ENCODE assay signal across 8 cellular contexts in the genomic region with DNA sequence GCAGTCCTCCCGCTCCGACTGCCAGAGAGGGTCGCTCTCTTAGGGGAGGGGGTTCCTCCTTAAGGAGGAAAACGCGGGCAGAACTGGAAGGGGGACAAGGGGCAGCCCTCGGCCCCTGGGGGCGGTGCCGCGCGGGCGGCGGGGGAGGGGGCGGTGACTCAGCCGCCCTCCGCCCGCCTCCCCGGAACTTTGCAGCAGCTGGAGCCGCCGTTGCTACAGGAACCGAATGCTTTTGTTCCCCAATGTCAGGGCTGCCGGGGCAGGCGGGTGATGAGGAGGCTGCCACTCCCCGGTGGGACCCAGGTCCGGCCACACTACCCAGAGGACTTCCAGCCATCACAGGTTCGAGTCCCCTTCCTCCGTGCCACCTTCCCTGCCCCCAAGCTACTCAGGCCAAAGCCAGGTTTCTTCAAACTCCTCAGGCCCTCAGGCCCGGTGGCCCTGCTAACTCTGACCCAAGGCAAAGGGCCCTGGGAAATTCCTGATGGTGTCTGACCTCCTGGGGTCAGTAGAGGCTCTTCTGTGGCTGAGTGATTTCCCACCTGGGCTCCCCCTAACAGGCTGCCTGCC. TPM values are rescaled to one million over a fixed set of nuclear protein-coding genes. Genes with fewer than 3 reads are reported as not detected.
DNase-seq lines count a peak whose midpoint lies in the region; ATAC-seq and TF ChIP-seq lines count a peak whose summit lies in the region.

No MANE protein-coding gene starts in this region.

- peaks cover 32% of the 10 kb centered on the region for H3K4me1 Mint-ChIP-seq in activated B cell treated with CpG ODN at 0.5 μM for 24 hours

- H3K27me3 ChIP-seq in DND-41 (ENCODE audit: insufficient read depth, low read length, poor library complexity) (peaks cover 38% of the 10 kb centered on the region), kidney epithelial cell (ENCODE audit: control insufficient read depth, insufficient read depth, low read length) (peaks cover 8% of the 10 kb centered on the region)

- DNase-seq in DND-41 (peak; percentile 66), NCI-H1092 (lab: John Stamatoyannopoulos, UW) (peak; percentile 7), activated B cell treated with CpG ODN at 0.5 μM for 24 hours (peak; percentile 70), caudate nucleus (lab: John Stamatoyannopoulos, UW) (peak in 33 of 61 donors; percentile 19 to 83 (median 47)), kidney epithelial cell (ENCODE audit: low read depth) (peak; percentile 47), HPDE6-E6E7 (ENCODE audit: extremely low spot score) (no peak), NCI-H446 treated with DMSO at 0.1 percent for 48 hours (lab: John Stamatoyannopoulos, UW) (no peak)
- peak; percentile 53 to 58 for DNase-seq in stimulated activated CD4-positive, alpha-beta T cell treated with anti-CD3 and anti-CD28 coated beads, Interleukin-1b, Interleukin-23, amount 100 ng/mL, for 4 hours (ENCODE audit: low read depth in 2 of 2)

- CTCF ChIA-PET in activated B cell treated with CpG ODN at 0.5 μM for 24 hours (lab: Charles Lee): interaction anchor here (0.6 to 4.7 kb wide), 7 partner anchors 10 to 195 kb away, joined by 3 to 68 read pairs (median 3); no protein-coding TSS in a partner anchor

- ATAC-seq in DND-41 (ENCODE audit: insufficient read depth, low read depth) (peak; percentile 52), activated B cell treated with CpG ODN at 0.5 μM for 24 hours (ENCODE audit: low read depth) (peak; percentile 70)

- no peak overlapping the region for H3K27ac Mint-ChIP-seq in activated B cell treated with CpG ODN at 0.5 μM for 24 hours

- peak overlapping the region; percentile 77 for H3K4me3 Mint-ChIP-seq in activated B cell treated with CpG ODN at 0.5 μM for 24 hours

- peak overlapping the region; percentile 68 for H2AFZ ChIP-seq in DND-41 (ENCODE audit: low read depth, low read length)

- H3K4me1 ChIP-seq in DND-41 (ENCODE audit: insufficient read depth, low read length): peaks cover 46% of the 10 kb centered on the region

- no peaks in the 10 kb centered on the region for H3K9me3 Mint-ChIP-seq in activated B cell treated with CpG ODN at 0.5 μM for 24 hours

- intact Hi-C loops in activated B cell treated with CpG ODN at 0.5 μM for 24 hours (cut with micrococcal nuclease): loop anchor here (1.0 to 5.0 kb wide), 3 partner anchors 16 to 176 kb away; a partner anchor contains a TSS

- TF ChIP-seq CTCF in DND-41 (IDR thresholded peaks at IDR 0.05; ENCODE audit: borderline replicate concordance, extremely low read depth, low read length, poor library complexity, severe bottlenecking) (no peak), activated B cell treated with CpG ODN at 0.5 μM for 24 hours (IDR thresholded peaks at IDR 0.05) (no peak), kidney epithelial cell (IDR thresholded peaks at IDR 0.05; ENCODE audit: insufficient read depth, low read length, poor library complexity, severe bottlenecking) (no peak)

- H3K27me3 Mint-ChIP-seq in activated B cell treated with CpG ODN at 0.5 μM for 24 hours: peaks cover 3% of the 10 kb centered on the region

- H3K36me3 ChIP-seq in DND-41 (ENCODE audit: insufficient read depth, low read length): no peaks in the 10 kb centered on the region; the same call in 1 of the 2 replicates
- no peaks in the 10 kb centered on the region for H3K36me3 ChIP-seq in kidney epithelial cell (ENCODE audit: control insufficient read depth, insufficient read depth, low read length)

- POLR2A ChIA-PET in activated B cell treated with CpG ODN at 0.5 μM for 24 hours (lab: Charles Lee): interaction anchor here (0.7 to 4.3 kb wide), 6 partner anchors 8 to 288 kb away, joined by 4 to 41 read pairs (median 6); no protein-coding TSS in a partner anchor

- no peak overlapping the region for H3K27ac ChIP-seq in DND-41 (ENCODE audit: low read length)
- peak overlapping the region; percentile 59 for H3K27ac ChIP-seq in caudate nucleus (ENCODE audit: low read depth, low read length)

- H3K79me2 ChIP-seq in DND-41 (ENCODE audit: insufficient read depth, low read length): peaks cover 4% of the 10 kb centered on the region

- no peaks in the 10 kb centered on the region for H3K36me3 Mint-ChIP-seq in activated B cell treated with CpG ODN at 0.5 μM for 24 hours (ENCODE audit: low read depth)

- H4K20me1 ChIP-seq in DND-41 (ENCODE audit: insufficient read depth, low read length): peaks cover 51% of the 10 kb centered on the region

- no peaks in the 10 kb centered on the region for H3K9me3 ChIP-seq in DND-41 (ENCODE audit: insufficient read depth, low read length, severe bottlenecking)

- peak overlapping the region; percentile 41; the same call in 1 of the 2 replicates for H3K9ac ChIP-seq in DND-41 (ENCODE audit: low read depth, low read length)

- H3K4me3 ChIP-seq in DND-41 (ENCODE audit: low read depth in 1 of 2, low read length in 2 of 2) (peak overlapping the region; percentile 23 to 63; a peak in 3 of 4 replicates), kidney epithelial cell (ENCODE audit: low read depth, low read length) (peak overlapping the region; percentile 53)

- H3K4me2 ChIP-seq in DND-41 (ENCODE audit: insufficient read depth, low read length): peak overlapping the region; percentile 87

RNA-seq across cellular contexts. Expression of a gene that starts 3.2 kb away (rescaled TPM):
- total RNA-seq in activated B cell treated with CpG ODN at 0.5 μM for 24 hours (6.3 and 6.5 TPM in 2 replicates), kidney epithelial cell (1.5 and 2.6 TPM in 2 replicates)

RNA-seq across cellular contexts. Expression of a gene that starts 54.8 kb away (rescaled TPM):
- total RNA-seq in activated B cell treated with CpG ODN at 0.5 μM for 24 hours (not detected in 2 replicates), kidney epithelial cell (29.4 and 31.8 TPM in 2 replicates)

RNA-seq across cellular contexts. Expression of a gene that starts 57.2 kb away (rescaled TPM):
- total RNA-seq in activated B cell treated with CpG ODN at 0.5 μM for 24 hours (0.17 and 0.31 TPM in 2 replicates), kidney epithelial cell (9.2 and 10.8 TPM in 2 replicates)

Comparison
In these comparisons a context has a peak if more than half of its experiments do, and no peak if none do; other contexts are left out.
1. DNase-seq: peak in DND-41 (single experiment), NCI-H1092 (single experiment), activated B cell treated with CpG ODN at 0.5 μM for 24 hours (single experiment), caudate nucleus (33 of 61), kidney epithelial cell (single experiment) and stimulated activated CD4-positive, alpha-beta T cell treated with anti-CD3 and anti-CD28 coated beads, Interleukin-1b, Interleukin-23, amount 100 ng/mL, for 4 hours (2 of 2); none in HPDE6-E6E7 (single experiment) and NCI-H446 treated with DMSO at 0.1 percent for 48 hours (single experiment).
2. RNA of a gene that starts 54.8 kb away (total RNA-seq): 29.4 to 31.8 TPM in kidney epithelial cell; not detected in activated B cell treated with CpG ODN at 0.5 μM for 24 hours; every median in the first group is over 10 times any median in the second.